Comparison of ENCODE assay signal across 13 cellular contexts in the genomic region with DNA sequence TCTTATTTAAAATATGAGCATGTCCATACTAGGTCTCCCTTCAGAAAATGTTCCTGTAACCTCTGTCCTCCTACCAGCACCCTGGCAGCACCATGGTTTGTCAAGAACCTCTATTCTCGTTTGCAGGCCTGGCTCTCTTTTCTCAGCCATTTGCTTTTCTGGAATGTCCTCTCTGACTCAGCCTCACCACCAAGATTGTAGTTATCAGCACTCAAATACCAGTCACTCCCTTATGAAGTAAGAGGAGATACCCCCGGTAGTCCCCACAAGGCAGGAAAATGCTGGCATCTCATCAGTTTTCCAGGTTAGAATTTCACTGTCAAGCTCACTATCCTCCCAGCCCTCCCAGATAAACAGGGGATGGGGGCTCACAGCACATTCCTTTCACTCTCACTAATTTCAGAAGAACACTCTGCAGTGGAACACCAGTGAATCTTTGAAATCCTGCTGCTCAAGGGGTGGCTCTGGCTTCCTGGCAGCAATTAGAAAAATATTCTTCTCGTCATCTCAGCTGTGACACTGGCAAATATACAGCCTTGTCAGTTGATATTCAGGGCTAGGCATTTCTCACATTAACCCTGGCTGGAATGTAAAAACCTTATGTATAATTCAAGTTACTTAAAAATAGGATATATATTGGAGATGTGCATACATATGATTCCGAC.
DNase-seq lines count a peak whose midpoint lies in the region; ATAC-seq and TF ChIP-seq lines count a peak whose summit lies in the region.
"Had no signal": no experiment of that assay in that cellular context is flagged by ENCODE, and none has a peak within 500 bp of the region (broad histone marks: within the 10 kb centered on the region; RNA-seq: fewer than 3 reads in every experiment).

No MANE protein-coding gene starts in this region.

- no peak overlapping the region for H3K14ac ChIP-seq in trophoblast cell (ENCODE audit: low read length)

- TF ChIP-seq CTCF in SK-N-SH (IDR thresholded peaks at IDR 0.05) (no peak), fibroblast of the aortic adventitia (IDR thresholded peaks at IDR 0.05; ENCODE audit: insufficient read depth, low read length) (no peak)

- WGBS in SK-N-SH (ENCODE audit: low lambda C conversion rate): 61% methylated on average over 4 of the region's 4 CpGs
- no CpG with 5 or more reads among the region's 4 CpGs for WGBS in trophoblast cell (ENCODE audit: extremely low coverage, insufficient coverage, insufficient read length)

- H2BK120ac ChIP-seq in trophoblast cell (ENCODE audit: insufficient read depth, low read length, poor library complexity): no peak overlapping the region

- no peak overlapping the region for H2BK5ac ChIP-seq in trophoblast cell (ENCODE audit: low read depth, low read length, poor library complexity)

- H3K36me3 ChIP-seq in SK-N-SH (replicated peaks in 1 of 2; ENCODE audit: control insufficient read depth in 1 of 2, insufficient read depth in 2 of 2, low read length in 1 of 2) (no peaks in the 10 kb centered on the region), trophoblast cell (ENCODE audit: control insufficient read depth in 1 of 2, insufficient read depth in 2 of 2, low read length in 2 of 2) (no peaks in the 10 kb centered on the region)
- H3K36me3 ChIP-seq: MG63, right lobe of liver had no signal

- H3K9me2 ChIP-seq in SK-N-SH: no peaks in the 10 kb centered on the region

- H3K4me1 ChIP-seq in SK-N-SH (ENCODE audit: control insufficient read depth in 1 of 2, insufficient read depth in 2 of 2, low read depth in 1 of 2, low read length in 1 of 2): peaks cover 0 to 5% of the 10 kb centered on the region in 2 experiments; a peak in 1 of 4 replicates
- H3K4me1 ChIP-seq in trophoblast cell (ENCODE audit: control insufficient read depth in 1 of 2, insufficient read depth in 2 of 2, low read length in 2 of 2): peaks cover 0 to 3% of the 10 kb centered on the region in 2 experiments
- H3K4me1 ChIP-seq: right lobe of liver had no signal

- H3F3A ChIP-seq in SK-N-SH (replicated peaks; ENCODE audit: insufficient read depth): no peaks in the 10 kb centered on the region

- H2AFZ ChIP-seq in SK-N-SH (ENCODE audit: low read depth) (peak overlapping the region; percentile 64), trophoblast cell (ENCODE audit: insufficient read depth, low read length, poor library complexity) (no peak overlapping the region)

- H4K91ac ChIP-seq in trophoblast cell (ENCODE audit: low read depth, low read length): no peak overlapping the region

- H2AK5ac ChIP-seq in trophoblast cell (ENCODE audit: low read length): no peak overlapping the region

- no peaks in the 10 kb centered on the region for H3K79me2 ChIP-seq in SK-N-SH (ENCODE audit: insufficient read depth)
- H3K79me2 ChIP-seq in trophoblast cell (ENCODE audit: control insufficient read depth, insufficient read depth, low read length, poor library complexity): no peaks in the 10 kb centered on the region

- peak; percentile 57 for DNase-seq in ELR (ENCODE audit: low read depth)
- DNase-seq in SK-N-SH: no peak
- DNase-seq in fibroblast of the aortic adventitia (ENCODE audit: low read depth): peak; percentile 90
- peak; percentile 86 to 87 for DNase-seq in trophoblast cell
- no peak for DNase-seq in NCI-H2227 (lab: John Stamatoyannopoulos, UW; ENCODE audit: unreplicated experiment)
- no peak for DNase-seq in activated naive CD4-positive, alpha-beta T cell treated with anti-CD3 and anti-CD28 coated beads, Interleukin-2, amount 50 U/mL, for 16 hours
- DNase-seq: dermis blood vessel endothelial cell; H9; MG63; right lobe of liver; stimulated activated naive B cell treated with anti-CD40 and anti-IgM and Interleukin-4, amounts not matched to agents 10 μg/mL and 1 μg/mL and 100 μg/mL, for 72 hours had no signal

- H3K4ac ChIP-seq in trophoblast cell (ENCODE audit: low read depth, low read length): no peak overlapping the region

- H3K4me3 ChIP-seq in SK-N-SH (ENCODE audit: low read depth in 2 of 2, low read length in 1 of 2): no peak overlapping the region
- no peak overlapping the region for H3K4me3 ChIP-seq in fibroblast of the aortic adventitia (ENCODE audit: low read depth, low read length)
- H3K4me3 ChIP-seq in trophoblast cell (ENCODE audit: low read depth, low read length): no peak overlapping the region
- H3K4me3 ChIP-seq: MG63, right lobe of liver had no signal

- CTCF ChIA-PET in SK-N-SH (lab: Yijun Ruan, JAX): interaction anchor here (1.2 kb wide), 1 partner anchor 10 kb away, joined by 4 read pairs; no protein-coding TSS in a partner anchor

- no peak for TF ChIP-seq RAD21 in SK-N-SH (IDR thresholded peaks at IDR 0.05; ENCODE audit: low read length)

- no peak overlapping the region for H4K8ac ChIP-seq in trophoblast cell (ENCODE audit: low read depth, low read length)

- H3K27me3 ChIP-seq in SK-N-SH (ENCODE audit: insufficient read depth): no peaks in the 10 kb centered on the region
- no peaks in the 10 kb centered on the region for H3K27me3 ChIP-seq in trophoblast cell (ENCODE audit: insufficient read depth, low read length)
- H3K27me3 ChIP-seq: MG63, right lobe of liver had no signal

- no peak overlapping the region for H3K9ac ChIP-seq in SK-N-SH
- no peak overlapping the region for H3K9ac ChIP-seq in trophoblast cell (ENCODE audit: low read length)

- H4K20me1 ChIP-seq in SK-N-SH (ENCODE audit: insufficient read depth): no peaks in the 10 kb centered on the region

- H3K23ac ChIP-seq in trophoblast cell (ENCODE audit: low read length): no peak overlapping the region

- no peak overlapping the region for H3K18ac ChIP-seq in trophoblast cell (ENCODE audit: low read length)

- H2BK12ac ChIP-seq in trophoblast cell (ENCODE audit: low read length): no peak overlapping the region

- H3K79me1 ChIP-seq in trophoblast cell (ENCODE audit: low read length): no peaks in the 10 kb centered on the region

- no peak for ATAC-seq in HG02938 (IDR thresholded peaks at IDR 0.05; ENCODE audit: unreplicated experiment)
- ATAC-seq: activated naive CD4-positive, alpha-beta T cell treated with anti-CD3 and anti-CD28 coated beads, Interleukin-2, amount 50 U/mL, for 72 hours; right lobe of liver; stimulated activated naive B cell treated with anti-CD40 and anti-IgM and Interleukin-4, amounts not matched to agents 10 μg/mL and 1 μg/mL and 100 μg/mL, for 72 hours had no signal

- peak overlapping the region; percentile 6 to 30; a peak in 2 of 4 replicates for H3K27ac ChIP-seq in SK-N-SH (ENCODE audit: low read depth in 2 of 2, low read length in 1 of 2)
- no peak overlapping the region for H3K27ac ChIP-seq in trophoblast cell (ENCODE audit: low read depth, low read length)
- H3K27ac ChIP-seq: right lobe of liver had no signal

- H3K9me3 ChIP-seq in SK-N-SH: no peaks in the 10 kb centered on the region
- H3K9me3 ChIP-seq in trophoblast cell (ENCODE audit: insufficient read depth, low read depth, low read length): no peaks in the 10 kb centered on the region
- H3K9me3 ChIP-seq: MG63, right lobe of liver had no signal

- POLR2A ChIA-PET in SK-N-SH (lab: Yijun Ruan, JAX): no interaction called here

- H4K12ac ChIP-seq in trophoblast cell (ENCODE audit: low read depth, low read length): no peak overlapping the region

- H3K4me2 ChIP-seq in SK-N-SH (no peak overlapping the region), trophoblast cell (ENCODE audit: low read length) (no peak overlapping the region)

- TF ChIP-seq EP300 in SK-N-SH (IDR thresholded peaks at IDR 0.05; ENCODE audit: borderline replicate concordance in 1 of 2, low read depth in 1 of 2, low read length in 1 of 2): no peak

TF ChIP-seq in SK-N-SH, 30 proteins besides CTCF, POLR2A, EP300 and RAD21:
- TF ChIP-seq, protein P1, sequence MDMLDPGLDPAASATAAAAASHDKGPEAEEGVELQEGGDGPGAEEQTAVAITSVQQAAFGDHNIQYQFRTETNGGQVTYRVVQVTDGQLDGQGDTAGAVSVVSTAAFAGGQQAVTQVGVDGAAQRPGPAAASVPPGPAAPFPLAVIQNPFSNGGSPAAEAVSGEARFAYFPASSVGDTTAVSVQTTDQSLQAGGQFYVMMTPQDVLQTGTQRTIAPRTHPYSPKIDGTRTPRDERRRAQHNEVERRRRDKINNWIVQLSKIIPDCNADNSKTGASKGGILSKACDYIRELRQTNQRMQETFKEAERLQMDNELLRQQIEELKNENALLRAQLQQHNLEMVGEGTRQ (IDR thresholded peaks at IDR 0.05; ENCODE audit: borderline replicate concordance, low read depth, low read length): no peak
- no peak for TF ChIP-seq TEAD4 (IDR thresholded peaks at IDR 0.05; ENCODE audit: borderline replicate concordance, insufficient read depth)
- TF ChIP-seq, protein P2, sequence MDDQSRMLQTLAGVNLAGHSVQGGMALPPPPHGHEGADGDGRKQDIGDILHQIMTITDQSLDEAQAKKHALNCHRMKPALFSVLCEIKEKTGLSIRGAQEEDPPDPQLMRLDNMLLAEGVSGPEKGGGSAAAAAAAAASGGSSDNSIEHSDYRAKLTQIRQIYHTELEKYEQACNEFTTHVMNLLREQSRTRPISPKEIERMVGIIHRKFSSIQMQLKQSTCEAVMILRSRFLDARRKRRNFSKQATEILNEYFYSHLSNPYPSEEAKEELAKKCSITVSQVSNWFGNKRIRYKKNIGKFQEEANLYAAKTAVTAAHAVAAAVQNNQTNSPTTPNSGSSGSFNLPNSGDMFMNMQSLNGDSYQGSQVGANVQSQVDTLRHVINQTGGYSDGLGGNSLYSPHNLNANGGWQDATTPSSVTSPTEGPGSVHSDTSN (IDR thresholded peaks at IDR 0.05): peak; percentile 15; the same call in 1 of the 2 replicates
- no peak for TF ChIP-seq TAF1 (IDR thresholded peaks at IDR 0.05; ENCODE audit: borderline replicate concordance, low read depth, low read length)
- TF ChIP-seq FOSL2 (IDR thresholded peaks at IDR 0.05; ENCODE audit: borderline replicate concordance, low read depth): peak; percentile 24
- TF ChIP-seq JUND (IDR thresholded peaks at IDR 0.05): peak; percentile 21; the same call in 1 of the 2 replicates

Comparison
In these comparisons a context has a peak if more than half of its experiments do, and no peak if none do; other contexts are left out.
1. DNase-seq: peak in ELR (single experiment), fibroblast of the aortic adventitia (single experiment) and trophoblast cell (2 of 2); none in SK-N-SH (single experiment), NCI-H2227 (single experiment) and activated naive CD4-positive, alpha-beta T cell treated with anti-CD3 and anti-CD28 coated beads, Interleukin-2, amount 50 U/mL, for 16 hours (single experiment).